ENCODE assay signal across 1 cellular context in the genomic region with DNA sequence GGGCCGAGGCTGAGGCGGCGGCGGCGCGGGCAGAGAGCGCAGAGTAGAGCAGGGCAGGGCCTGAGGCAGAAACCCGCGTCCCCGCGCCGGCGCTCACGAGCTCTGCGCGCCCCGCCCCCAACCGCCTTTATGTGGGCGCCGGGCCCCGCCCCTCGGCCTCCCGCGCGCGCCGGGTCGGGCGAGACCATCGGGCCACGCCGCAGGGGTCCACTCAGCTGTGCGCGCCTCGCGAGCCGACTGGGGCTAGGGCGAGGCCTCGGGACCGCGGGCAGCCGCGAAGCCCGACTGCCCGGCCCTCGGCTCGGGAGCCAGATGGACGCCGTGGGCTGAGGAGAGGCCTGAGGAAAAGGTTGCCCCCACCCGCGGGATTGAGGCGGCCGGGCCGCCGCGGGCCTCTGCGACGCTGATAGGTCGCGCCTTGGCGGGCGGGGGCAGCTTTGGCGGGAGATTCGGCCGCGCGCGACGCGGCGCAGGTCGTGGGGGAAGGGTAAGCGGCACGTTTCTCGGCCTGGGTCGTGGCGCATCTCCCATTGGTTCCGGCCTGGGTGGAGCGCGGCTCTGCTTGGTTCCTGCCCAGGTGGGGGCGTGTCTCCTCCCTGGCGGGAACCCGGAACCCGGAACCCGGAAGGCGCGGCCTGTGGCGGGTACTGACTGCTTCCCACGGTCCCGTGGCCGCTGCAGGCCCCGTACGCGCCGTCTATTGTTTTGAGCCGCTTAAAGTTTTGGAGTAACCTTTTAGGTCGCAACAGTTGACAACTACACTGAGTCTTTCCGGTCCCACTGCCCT.
A peak's percentile ranks its signal among the peaks of the same experiment; 100 is the strongest.
TF ChIP-seq lines count a peak whose summit lies in the region.

A gene (minus strand): TSS at position 104 of the 787 bp plus-strand sequence. CDS start 131 bp downstream, outside the sequence.

TF ChIP-seq in HepG2, 621 proteins besides CTCF, POLR2A, EP300 and RAD21 (continued from another document and continues in another):
- TF ChIP-seq, protein P1, sequence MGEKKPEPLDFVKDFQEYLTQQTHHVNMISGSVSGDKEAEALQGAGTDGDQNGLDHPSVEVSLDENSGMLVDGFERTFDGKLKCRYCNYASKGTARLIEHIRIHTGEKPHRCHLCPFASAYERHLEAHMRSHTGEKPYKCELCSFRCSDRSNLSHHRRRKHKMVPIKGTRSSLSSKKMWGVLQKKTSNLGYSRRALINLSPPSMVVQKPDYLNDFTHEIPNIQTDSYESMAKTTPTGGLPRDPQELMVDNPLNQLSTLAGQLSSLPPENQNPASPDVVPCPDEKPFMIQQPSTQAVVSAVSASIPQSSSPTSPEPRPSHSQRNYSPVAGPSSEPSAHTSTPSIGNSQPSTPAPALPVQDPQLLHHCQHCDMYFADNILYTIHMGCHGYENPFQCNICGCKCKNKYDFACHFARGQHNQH (CRISPR knock-in tag; IDR thresholded peaks at IDR 0.05): peak; percentile 88
- TF ChIP-seq PRMT3 (CRISPR knock-in tag; IDR thresholded peaks at IDR 0.05; ENCODE audit: borderline replicate concordance, low read depth) (peak; percentile 98; the same call in 1 of the 2 replicates), ZSCAN25 (CRISPR knock-in tag; IDR thresholded peaks at IDR 0.05) (peak; percentile 56; the same call in 1 of the 2 replicates), KLF13 (CRISPR knock-in tag; IDR thresholded peaks at IDR 0.05) (no peak; the same call in 1 of the 2 replicates), FLYWCH1 (CRISPR knock-in tag; IDR thresholded peaks at IDR 0.05) (peak; percentile 92), NR2C2 (CRISPR knock-in tag; IDR thresholded peaks at IDR 0.05; ENCODE audit: borderline replicate concordance) (peak; percentile 84), ZSCAN31 (CRISPR knock-in tag; IDR thresholded peaks at IDR 0.05; ENCODE audit: low read depth) (peak; percentile 97), EED (CRISPR knock-in tag; IDR thresholded peaks at IDR 0.05) (peak; percentile 78), MEF2D (CRISPR knock-in tag; IDR thresholded peaks at IDR 0.05) (peak; percentile 64; the same call in 1 of the 2 replicates), ZNF572 (CRISPR knock-in tag; IDR thresholded peaks at IDR 0.05) (no peak), RBM22 (optimal IDR thresholded peaks at IDR 0.05; ENCODE audit: low read length) (no peak), HOXA7 (CRISPR knock-in tag; IDR thresholded peaks at IDR 0.05) (no peak), ZNF367 (CRISPR knock-in tag; IDR thresholded peaks at IDR 0.05; ENCODE audit: borderline replicate concordance) (peak; percentile 97; the same call in 1 of the 2 replicates), RARG (CRISPR knock-in tag; IDR thresholded peaks at IDR 0.05; ENCODE audit: low read depth) (peak; percentile 68; the same call in 1 of the 2 replicates), RBAK (CRISPR knock-in tag; IDR thresholded peaks at IDR 0.05) (no peak), KDM1A (CRISPR knock-in tag; IDR thresholded peaks at IDR 0.05) (no peak), BRD4 (CRISPR knock-in tag; IDR thresholded peaks at IDR 0.05) (no peak; the same call in 1 of the 2 replicates), SUZ12 (IDR thresholded peaks at IDR 0.05; ENCODE audit: low read depth, low read length) (no peak)
- TF ChIP-seq, protein P2, sequence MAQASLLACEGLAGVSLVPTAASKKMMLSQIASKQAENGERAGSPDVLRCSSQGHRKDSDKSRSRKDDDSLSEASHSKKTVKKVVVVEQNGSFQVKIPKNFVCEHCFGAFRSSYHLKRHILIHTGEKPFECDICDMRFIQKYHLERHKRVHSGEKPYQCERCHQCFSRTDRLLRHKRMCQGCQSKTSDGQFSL (CRISPR knock-in tag; IDR thresholded peaks at IDR 0.05): peak; percentile 78; the same call in 1 of the 2 replicates
- TF ChIP-seq, protein P3, sequence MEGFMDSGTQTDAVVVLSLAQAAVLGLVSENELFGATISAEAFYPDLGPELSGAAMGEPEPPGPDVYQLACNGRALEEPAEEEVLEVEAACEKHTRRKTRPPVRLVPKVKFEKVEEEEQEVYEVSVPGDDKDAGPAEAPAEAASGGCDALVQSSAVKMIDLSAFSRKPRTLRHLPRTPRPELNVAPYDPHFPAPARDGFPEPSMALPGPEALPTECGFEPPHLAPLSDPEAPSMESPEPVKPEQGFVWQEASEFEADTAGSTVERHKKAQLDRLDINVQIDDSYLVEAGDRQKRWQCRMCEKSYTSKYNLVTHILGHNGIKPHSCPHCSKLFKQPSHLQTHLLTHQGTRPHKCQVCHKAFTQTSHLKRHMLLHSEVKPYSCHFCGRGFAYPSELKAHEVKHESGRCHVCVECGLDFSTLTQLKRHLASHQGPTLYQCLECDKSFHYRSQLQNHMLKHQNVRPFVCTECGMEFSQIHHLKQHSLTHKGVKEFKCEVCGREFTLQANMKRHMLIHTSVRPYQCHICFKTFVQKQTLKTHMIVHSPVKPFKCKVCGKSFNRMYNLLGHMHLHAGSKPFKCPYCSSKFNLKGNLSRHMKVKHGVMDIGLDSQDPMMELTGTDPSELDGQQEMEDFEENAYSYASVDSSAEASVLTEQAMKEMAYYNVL (CRISPR knock-in tag; IDR thresholded peaks at IDR 0.05; ENCODE audit: borderline replicate concordance): peak; percentile 63; the same call in 1 of the 2 replicates
- TF ChIP-seq, protein P4, sequence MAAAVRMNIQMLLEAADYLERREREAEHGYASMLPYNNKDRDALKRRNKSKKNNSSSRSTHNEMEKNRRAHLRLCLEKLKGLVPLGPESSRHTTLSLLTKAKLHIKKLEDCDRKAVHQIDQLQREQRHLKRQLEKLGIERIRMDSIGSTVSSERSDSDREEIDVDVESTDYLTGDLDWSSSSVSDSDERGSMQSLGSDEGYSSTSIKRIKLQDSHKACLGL (CRISPR knock-in tag; IDR thresholded peaks at IDR 0.05): peak; percentile 99
- TF ChIP-seq, protein P5, sequence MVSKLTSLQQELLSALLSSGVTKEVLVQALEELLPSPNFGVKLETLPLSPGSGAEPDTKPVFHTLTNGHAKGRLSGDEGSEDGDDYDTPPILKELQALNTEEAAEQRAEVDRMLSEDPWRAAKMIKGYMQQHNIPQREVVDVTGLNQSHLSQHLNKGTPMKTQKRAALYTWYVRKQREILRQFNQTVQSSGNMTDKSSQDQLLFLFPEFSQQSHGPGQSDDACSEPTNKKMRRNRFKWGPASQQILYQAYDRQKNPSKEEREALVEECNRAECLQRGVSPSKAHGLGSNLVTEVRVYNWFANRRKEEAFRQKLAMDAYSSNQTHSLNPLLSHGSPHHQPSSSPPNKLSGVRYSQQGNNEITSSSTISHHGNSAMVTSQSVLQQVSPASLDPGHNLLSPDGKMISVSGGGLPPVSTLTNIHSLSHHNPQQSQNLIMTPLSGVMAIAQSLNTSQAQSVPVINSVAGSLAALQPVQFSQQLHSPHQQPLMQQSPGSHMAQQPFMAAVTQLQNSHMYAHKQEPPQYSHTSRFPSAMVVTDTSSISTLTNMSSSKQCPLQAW (CRISPR knock-in tag; IDR thresholded peaks at IDR 0.05): peak; percentile 62; the same call in 1 of the 2 replicates
- TF ChIP-seq, protein P6, sequence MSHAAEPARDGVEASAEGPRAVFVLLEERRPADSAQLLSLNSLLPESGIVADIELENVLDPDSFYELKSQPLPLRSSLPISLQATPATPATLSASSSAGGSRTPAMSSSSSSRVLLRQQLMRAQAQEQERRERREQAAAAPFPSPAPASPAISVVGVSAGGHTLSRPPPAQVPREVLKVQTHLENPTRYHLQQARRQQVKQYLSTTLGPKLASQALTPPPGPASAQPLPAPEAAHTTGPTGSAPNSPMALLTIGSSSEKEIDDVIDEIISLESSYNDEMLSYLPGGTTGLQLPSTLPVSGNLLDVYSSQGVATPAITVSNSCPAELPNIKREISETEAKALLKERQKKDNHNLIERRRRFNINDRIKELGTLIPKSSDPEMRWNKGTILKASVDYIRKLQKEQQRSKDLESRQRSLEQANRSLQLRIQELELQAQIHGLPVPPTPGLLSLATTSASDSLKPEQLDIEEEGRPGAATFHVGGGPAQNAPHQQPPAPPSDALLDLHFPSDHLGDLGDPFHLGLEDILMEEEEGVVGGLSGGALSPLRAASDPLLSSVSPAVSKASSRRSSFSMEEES (CRISPR knock-in tag; IDR thresholded peaks at IDR 0.05): peak; percentile 93
- TF ChIP-seq, protein P7, sequence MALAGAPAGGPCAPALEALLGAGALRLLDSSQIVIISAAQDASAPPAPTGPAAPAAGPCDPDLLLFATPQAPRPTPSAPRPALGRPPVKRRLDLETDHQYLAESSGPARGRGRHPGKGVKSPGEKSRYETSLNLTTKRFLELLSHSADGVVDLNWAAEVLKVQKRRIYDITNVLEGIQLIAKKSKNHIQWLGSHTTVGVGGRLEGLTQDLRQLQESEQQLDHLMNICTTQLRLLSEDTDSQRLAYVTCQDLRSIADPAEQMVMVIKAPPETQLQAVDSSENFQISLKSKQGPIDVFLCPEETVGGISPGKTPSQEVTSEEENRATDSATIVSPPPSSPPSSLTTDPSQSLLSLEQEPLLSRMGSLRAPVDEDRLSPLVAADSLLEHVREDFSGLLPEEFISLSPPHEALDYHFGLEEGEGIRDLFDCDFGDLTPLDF (CRISPR knock-in tag; IDR thresholded peaks at IDR 0.05): peak; percentile 100
- TF ChIP-seq, protein P8, sequence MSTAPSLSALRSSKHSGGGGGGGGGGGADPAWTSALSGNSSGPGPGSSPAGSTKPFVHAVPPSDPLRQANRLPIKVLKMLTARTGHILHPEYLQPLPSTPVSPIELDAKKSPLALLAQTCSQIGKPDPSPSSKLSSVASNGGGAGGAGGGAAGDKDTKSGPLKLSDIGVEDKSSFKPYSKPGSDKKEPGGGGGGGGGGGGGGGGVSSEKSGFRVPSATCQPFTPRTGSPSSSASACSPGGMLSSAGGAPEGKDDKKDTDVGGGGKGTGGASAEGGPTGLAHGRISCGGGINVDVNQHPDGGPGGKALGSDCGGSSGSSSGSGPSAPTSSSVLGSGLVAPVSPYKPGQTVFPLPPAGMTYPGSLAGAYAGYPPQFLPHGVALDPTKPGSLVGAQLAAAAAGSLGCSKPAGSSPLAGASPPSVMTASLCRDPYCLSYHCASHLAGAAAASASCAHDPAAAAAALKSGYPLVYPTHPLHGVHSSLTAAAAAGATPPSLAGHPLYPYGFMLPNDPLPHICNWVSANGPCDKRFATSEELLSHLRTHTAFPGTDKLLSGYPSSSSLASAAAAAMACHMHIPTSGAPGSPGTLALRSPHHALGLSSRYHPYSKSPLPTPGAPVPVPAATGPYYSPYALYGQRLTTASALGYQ (CRISPR knock-in tag; IDR thresholded peaks at IDR 0.05): peak; percentile 83
- TF ChIP-seq, protein P9, sequence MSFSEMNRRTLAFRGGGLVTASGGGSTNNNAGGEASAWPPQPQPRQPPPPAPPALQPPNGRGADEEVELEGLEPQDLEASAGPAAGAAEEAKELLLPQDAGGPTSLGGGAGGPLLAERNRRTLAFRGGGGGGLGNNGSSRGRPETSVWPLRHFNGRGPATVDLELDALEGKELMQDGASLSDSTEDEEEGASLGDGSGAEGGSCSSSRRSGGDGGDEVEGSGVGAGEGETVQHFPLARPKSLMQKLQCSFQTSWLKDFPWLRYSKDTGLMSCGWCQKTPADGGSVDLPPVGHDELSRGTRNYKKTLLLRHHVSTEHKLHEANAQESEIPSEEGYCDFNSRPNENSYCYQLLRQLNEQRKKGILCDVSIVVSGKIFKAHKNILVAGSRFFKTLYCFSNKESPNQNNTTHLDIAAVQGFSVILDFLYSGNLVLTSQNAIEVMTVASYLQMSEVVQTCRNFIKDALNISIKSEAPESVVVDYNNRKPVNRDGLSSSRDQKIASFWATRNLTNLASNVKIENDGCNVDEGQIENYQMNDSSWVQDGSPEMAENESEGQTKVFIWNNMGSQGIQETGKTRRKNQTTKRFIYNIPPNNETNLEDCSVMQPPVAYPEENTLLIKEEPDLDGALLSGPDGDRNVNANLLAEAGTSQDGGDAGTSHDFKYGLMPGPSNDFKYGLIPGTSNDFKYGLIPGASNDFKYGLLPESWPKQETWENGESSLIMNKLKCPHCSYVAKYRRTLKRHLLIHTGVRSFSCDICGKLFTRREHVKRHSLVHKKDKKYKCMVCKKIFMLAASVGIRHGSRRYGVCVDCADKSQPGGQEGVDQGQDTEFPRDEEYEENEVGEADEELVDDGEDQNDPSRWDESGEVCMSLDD (CRISPR knock-in tag; IDR thresholded peaks at IDR 0.05; ENCODE audit: borderline replicate concordance): peak; percentile 88
- TF ChIP-seq, protein P10, sequence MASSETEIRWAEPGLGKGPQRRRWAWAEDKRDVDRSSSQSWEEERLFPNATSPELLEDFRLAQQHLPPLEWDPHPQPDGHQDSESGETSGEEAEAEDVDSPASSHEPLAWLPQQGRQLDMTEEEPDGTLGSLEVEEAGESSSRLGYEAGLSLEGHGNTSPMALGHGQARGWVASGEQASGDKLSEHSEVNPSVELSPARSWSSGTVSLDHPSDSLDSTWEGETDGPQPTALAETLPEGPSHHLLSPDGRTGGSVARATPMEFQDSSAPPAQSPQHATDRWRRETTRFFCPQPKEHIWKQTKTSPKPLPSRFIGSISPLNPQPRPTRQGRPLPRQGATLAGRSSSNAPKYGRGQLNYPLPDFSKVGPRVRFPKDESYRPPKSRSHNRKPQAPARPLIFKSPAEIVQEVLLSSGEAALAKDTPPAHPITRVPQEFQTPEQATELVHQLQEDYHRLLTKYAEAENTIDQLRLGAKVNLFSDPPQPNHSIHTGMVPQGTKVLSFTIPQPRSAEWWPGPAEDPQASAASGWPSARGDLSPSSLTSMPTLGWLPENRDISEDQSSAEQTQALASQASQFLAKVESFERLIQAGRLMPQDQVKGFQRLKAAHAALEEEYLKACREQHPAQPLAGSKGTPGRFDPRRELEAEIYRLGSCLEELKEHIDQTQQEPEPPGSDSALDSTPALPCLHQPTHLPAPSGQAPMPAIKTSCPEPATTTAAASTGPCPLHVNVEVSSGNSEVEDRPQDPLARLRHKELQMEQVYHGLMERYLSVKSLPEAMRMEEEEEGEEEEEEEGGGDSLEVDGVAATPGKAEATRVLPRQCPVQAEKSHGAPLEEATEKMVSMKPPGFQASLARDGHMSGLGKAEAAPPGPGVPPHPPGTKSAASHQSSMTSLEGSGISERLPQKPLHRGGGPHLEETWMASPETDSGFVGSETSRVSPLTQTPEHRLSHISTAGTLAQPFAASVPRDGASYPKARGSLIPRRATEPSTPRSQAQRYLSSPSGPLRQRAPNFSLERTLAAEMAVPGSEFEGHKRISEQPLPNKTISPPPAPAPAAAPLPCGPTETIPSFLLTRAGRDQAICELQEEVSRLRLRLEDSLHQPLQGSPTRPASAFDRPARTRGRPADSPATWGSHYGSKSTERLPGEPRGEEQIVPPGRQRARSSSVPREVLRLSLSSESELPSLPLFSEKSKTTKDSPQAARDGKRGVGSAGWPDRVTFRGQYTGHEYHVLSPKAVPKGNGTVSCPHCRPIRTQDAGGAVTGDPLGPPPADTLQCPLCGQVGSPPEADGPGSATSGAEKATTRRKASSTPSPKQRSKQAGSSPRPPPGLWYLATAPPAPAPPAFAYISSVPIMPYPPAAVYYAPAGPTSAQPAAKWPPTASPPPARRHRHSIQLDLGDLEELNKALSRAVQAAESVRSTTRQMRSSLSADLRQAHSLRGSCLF (CRISPR knock-in tag; IDR thresholded peaks at IDR 0.05; ENCODE audit: borderline replicate concordance): peak; percentile 98
- TF ChIP-seq, protein P11, sequence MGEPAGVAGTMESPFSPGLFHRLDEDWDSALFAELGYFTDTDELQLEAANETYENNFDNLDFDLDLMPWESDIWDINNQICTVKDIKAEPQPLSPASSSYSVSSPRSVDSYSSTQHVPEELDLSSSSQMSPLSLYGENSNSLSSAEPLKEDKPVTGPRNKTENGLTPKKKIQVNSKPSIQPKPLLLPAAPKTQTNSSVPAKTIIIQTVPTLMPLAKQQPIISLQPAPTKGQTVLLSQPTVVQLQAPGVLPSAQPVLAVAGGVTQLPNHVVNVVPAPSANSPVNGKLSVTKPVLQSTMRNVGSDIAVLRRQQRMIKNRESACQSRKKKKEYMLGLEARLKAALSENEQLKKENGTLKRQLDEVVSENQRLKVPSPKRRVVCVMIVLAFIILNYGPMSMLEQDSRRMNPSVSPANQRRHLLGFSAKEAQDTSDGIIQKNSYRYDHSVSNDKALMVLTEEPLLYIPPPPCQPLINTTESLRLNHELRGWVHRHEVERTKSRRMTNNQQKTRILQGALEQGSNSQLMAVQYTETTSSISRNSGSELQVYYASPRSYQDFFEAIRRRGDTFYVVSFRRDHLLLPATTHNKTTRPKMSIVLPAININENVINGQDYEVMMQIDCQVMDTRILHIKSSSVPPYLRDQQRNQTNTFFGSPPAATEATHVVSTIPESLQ (CRISPR knock-in tag; conservative IDR thresholded peaks at IDR 0.05): peak; percentile 92; the same call in 1 of the 2 replicates
